ENCODE assay signal across 9 cellular contexts in genomic region chr14:77181603-77182437, GRCh38. TPM values are rescaled to one million over a fixed set of nuclear protein-coding genes. Genes with fewer than 3 reads are reported as not detected.
DNase-seq lines count a peak whose midpoint lies in the region; ATAC-seq and TF ChIP-seq lines count a peak whose summit lies in the region.
"Had no signal": no experiment of that assay in that cellular context is flagged by ENCODE, and none has a peak within 500 bp of the region (broad histone marks: within the 10 kb centered on the region; RNA-seq: fewer than 3 reads in every experiment).

A gene with protein sequence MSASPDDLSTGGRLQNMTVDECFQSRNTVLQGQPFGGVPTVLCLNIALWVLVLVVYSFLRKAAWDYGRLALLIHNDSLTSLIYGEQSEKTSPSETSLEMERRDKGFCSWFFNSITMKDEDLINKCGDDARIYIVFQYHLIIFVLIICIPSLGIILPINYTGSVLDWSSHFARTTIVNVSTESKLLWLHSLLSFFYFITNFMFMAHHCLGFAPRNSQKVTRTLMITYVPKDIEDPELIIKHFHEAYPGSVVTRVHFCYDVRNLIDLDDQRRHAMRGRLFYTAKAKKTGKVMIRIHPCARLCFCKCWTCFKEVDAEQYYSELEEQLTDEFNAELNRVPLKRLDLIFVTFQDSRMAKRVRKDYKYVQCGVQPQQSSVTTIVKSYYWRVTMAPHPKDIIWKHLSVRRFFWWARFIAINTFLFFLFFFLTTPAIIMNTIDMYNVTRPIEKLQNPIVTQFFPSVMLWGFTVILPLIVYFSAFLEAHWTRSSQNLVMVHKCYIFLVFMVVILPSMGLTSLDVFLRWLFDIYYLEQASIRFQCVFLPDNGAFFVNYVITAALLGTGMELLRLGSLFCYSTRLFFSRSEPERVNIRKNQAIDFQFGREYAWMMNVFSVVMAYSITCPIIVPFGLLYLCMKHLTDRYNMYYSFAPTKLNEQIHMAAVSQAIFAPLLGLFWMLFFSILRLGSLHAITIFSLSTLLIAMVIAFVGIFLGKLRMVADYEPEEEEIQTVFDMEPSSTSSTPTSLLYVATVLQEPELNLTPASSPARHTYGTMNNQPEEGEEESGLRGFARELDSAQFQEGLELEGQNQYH (plus strand): TSS chr14:77181798. CDS start chr14:77218814, 37,016 bp downstream.

- no peaks in the 10 kb centered on the region for H3K9me3 ChIP-seq in suprapubic skin

- peak within 1 kb of the TSS; percentile 72 to 81 (median 78) for H3K4me3 Mint-ChIP-seq in nephron

- peaks cover 39% of the 10 kb centered on the region for H3K27me3 ChIP-seq in suprapubic skin

- TF ChIP-seq EP300 in suprapubic skin (IDR thresholded peaks at IDR 0.05), result no peak

- TF ChIP-seq POLR2A in erythroblast (IDR thresholded peaks at IDR 0.05; ENCODE audit: low read length) (peak; percentile 18), suprapubic skin (IDR thresholded peaks at IDR 0.05) (no peak)

- no peaks in the 10 kb centered on the region for H3K9me3 Mint-ChIP-seq in nephron

- no peaks in the 10 kb centered on the region for H3K36me3 ChIP-seq in suprapubic skin

- no peaks in the 10 kb centered on the region for H3K36me3 Mint-ChIP-seq in nephron (ENCODE audit: low read depth)

- no peak for ATAC-seq in GM19397 (IDR thresholded peaks at IDR 0.05; ENCODE audit: unreplicated experiment)

- H3K4me1 ChIP-seq in suprapubic skin, result peaks cover 32% of the 10 kb centered on the region

- no peak within 1 kb of the TSS for H3K27ac Mint-ChIP-seq in nephron

- TF ChIP-seq CTCF in GM13977 (IDR thresholded peaks at IDR 0.05; ENCODE audit: extremely low read depth, insufficient read depth, missing control alignments), result no peak
- TF ChIP-seq CTCF in nephron (IDR thresholded peaks at IDR 0.05; ENCODE audit: unreplicated experiment in 3 of 3), result no peak
- no peak for TF ChIP-seq CTCF in suprapubic skin (IDR thresholded peaks at IDR 0.05)

- no peak within 1 kb of the TSS for H3K27ac ChIP-seq in suprapubic skin

- 17% methylated on average over 3 of the region's 46 CpGs for WGBS in suprapubic skin

- DNase-seq in GM13977 (ENCODE audit: low spot score), result peak; percentile 76
- DNase-seq in HK-2 (ENCODE audit: unreplicated experiment), result peak; percentile 80
- DNase-seq in NCI-H774 (lab: John Stamatoyannopoulos, UW), result peak; percentile 50
- peak; percentile 4 for DNase-seq in activated CD8-positive, alpha-beta memory T cell treated with anti-CD3 and anti-CD28 coated beads, Interleukin-2, amount 50 U/mL, for 1 hour (ENCODE audit: extremely low read depth)
- peak; percentile 21 to 42 for DNase-seq in erythroblast (lab: John Stamatoyannopoulos, UW)
- no peak for DNase-seq in suprapubic skin (ENCODE audit: low spot score in 2 of 2)

- peaks cover 35% of the 10 kb centered on the region for H3K27me3 Mint-ChIP-seq in nephron (ENCODE audit: low read depth)

- peaks cover 9% of the 10 kb centered on the region for H3K4me1 Mint-ChIP-seq in nephron

- H3K4me3 ChIP-seq in suprapubic skin, result peak within 1 kb of the TSS; percentile 49

- in situ Hi-C loops in GM13977 (cut with MboI; ENCODE audit: low pct_unique_long_range_greater_than_20kb, low sequenced_read_pairs, unreplicated experiment), result no loop called here

RNA-seq across cellular contexts. Expression of the gene that starts here (rescaled TPM):
- 10 to 100 TPM; 12.3 to 32.8 (median 19.9) TPM for total RNA-seq in suprapubic skin
- total RNA-seq: endothelial cell of umbilical vein had no signal

Comparison
In these comparisons a context has a peak if more than half of its experiments do, and no peak if none do; other contexts are left out.
1. DNase-seq: peak in GM13977 (single experiment), HK-2 (single experiment), NCI-H774 (single experiment), activated CD8-positive, alpha-beta memory T cell treated with anti-CD3 and anti-CD28 coated beads, Interleukin-2, amount 50 U/mL, for 1 hour (single experiment) and erythroblast (2 of 2); none in suprapubic skin (0 of 2).